10 cellular contexts compared by ENCODE assay signal in the genomic region with DNA sequence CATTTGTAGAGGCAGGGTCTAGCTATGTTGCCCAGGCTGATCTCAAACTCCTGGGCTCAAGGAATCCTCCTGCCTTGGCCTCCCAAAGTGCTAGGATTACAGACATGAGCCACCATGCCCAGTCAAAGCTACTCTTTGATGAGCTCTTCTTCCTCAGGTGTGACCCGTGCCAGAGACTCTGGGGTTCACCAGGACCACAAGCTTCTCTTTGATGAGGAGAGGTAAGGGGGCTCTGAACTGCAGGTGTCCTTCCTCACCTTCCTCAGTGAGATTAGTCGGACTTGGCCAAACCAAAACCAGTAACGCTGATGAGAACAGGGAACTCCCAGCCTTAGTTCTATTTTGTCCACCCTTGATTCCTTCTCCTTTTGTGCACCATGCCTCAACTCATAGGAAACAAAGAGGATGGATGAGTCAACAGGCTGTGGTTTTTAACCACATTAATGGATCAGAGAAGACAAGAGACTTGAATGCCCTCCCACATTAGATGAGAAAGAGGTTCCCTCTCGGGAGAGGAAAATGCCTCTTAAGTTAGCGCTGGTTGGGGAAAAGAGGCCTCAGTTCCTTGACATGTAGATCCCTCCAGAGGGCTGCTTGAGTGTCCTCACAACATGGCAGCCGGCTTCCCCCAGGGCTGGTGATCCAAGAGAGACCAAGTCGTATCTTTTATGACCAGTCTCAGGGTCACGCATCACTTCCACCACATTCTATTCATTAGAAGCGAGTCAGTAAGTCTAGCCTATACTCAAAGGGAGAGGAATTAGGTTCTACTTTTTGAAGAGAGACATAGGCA. TPM values are rescaled to one million over a fixed set of nuclear protein-coding genes. Genes with fewer than 3 reads are reported as not detected.
DNase-seq lines count a peak whose midpoint lies in the region; ATAC-seq, FAIRE-seq and TF ChIP-seq lines count a peak whose summit lies in the region.
"Had no signal": no experiment of that assay in that cellular context is flagged by ENCODE, and none has a peak within 500 bp of the region (broad histone marks: within the 10 kb centered on the region; RNA-seq: fewer than 3 reads in every experiment).

No MANE protein-coding gene starts in this region.

- no peak overlapping the region for H3K4me2 ChIP-seq in DND-41 (ENCODE audit: insufficient read depth, low read length)
- H3K4me2 ChIP-seq in HepG2 (ENCODE audit: low read depth, low read length) = no peak overlapping the region

- peak; percentile 48 for DNase-seq in DND-41
- DNase-seq in MV-4-11 (lab: John Stamatoyannopoulos, UW) = peak; percentile 97
- DNase-seq in naive thymus-derived CD4-positive, alpha-beta T cell = peak in 5 of 9 donors; percentile 12 to 45 (median 24)
- no peak for DNase-seq in HuH-7.5 (ENCODE audit: low spot score)
- DNase-seq in posterior cingulate gyrus = no peak
- no peak for DNase-seq in HepG2 (ENCODE audit: low spot score)

- H3K4me1 Mint-ChIP-seq in activated naive CD8-positive, alpha-beta T cell (ENCODE audit: low read depth) = peaks cover 20% of the 10 kb centered on the region
- peaks cover 15 to 27% (median 21%) of the 10 kb centered on the region in 7 donors for H3K4me1 Mint-ChIP-seq in naive thymus-derived CD4-positive, alpha-beta T cell

- H4K20me1 ChIP-seq in DND-41 (ENCODE audit: insufficient read depth, low read length) (no peaks in the 10 kb centered on the region), HepG2 (ENCODE audit: insufficient read depth, low read length) (no peaks in the 10 kb centered on the region)

- peak overlapping the region; percentile 82 for H3K27ac Mint-ChIP-seq in activated naive CD8-positive, alpha-beta T cell
- no peak overlapping the region for H3K27ac Mint-ChIP-seq in naive thymus-derived CD4-positive, alpha-beta T cell

- no peak overlapping the region for H3K4me3 ChIP-seq in DND-41 (ENCODE audit: low read depth in 1 of 2, low read length in 2 of 2)
- H3K4me3 ChIP-seq in naive thymus-derived CD4-positive, alpha-beta T cell (ENCODE audit: low read length) = no peak overlapping the region
- no peak overlapping the region for H3K4me3 ChIP-seq in HepG2 (replicated peaks in 1 of 3; ENCODE audit: insufficient read depth in 1 of 3, low read depth in 2 of 3, low read length in 3 of 3)
- H3K4me3 ChIP-seq: thoracic aorta had no signal

- ATAC-seq in DND-41 (ENCODE audit: insufficient read depth, low read depth) = peak; percentile 85
- peak; percentile 88 for ATAC-seq in naive thymus-derived CD4-positive, alpha-beta T cell
- ATAC-seq in GM19351 (IDR thresholded peaks at IDR 0.05; ENCODE audit: unreplicated experiment) = no peak
- ATAC-seq in HepG2 = no peak

- no TSS peak for BruUV-seq in HepG2 (replicated peaks; lab: Mats Ljungman, UMichigan)

- peaks cover 3% of the 10 kb centered on the region for H3K27me3 Mint-ChIP-seq in activated naive CD8-positive, alpha-beta T cell
- peaks cover 0 to 26% (median 10%) of the 10 kb centered on the region in 5 donors for H3K27me3 Mint-ChIP-seq in naive thymus-derived CD4-positive, alpha-beta T cell

- POLR2A ChIA-PET in naive thymus-derived CD4-positive, alpha-beta T cell (lab: Charles Lee) = no interaction called here
- POLR2A ChIA-PET in HepG2 (lab: Yijun Ruan, JAX) = no interaction called here

- H3K4me1 ChIP-seq in DND-41 (ENCODE audit: insufficient read depth, low read length) = no peaks in the 10 kb centered on the region
- peaks cover 0 to 13% of the 10 kb centered on the region in 2 donors for H3K4me1 ChIP-seq in naive thymus-derived CD4-positive, alpha-beta T cell (ENCODE audit: control insufficient read depth in 2 of 2, insufficient read depth in 2 of 2, low read length in 2 of 2)
- H3K4me1 ChIP-seq in HepG2 (ENCODE audit: insufficient read depth, low read length) = no peaks in the 10 kb centered on the region

- no peak for TF ChIP-seq RAD21 in HepG2 (CRISPR knock-in tag; IDR thresholded peaks at IDR 0.05)

- no peaks in the 10 kb centered on the region for H3K36me3 Mint-ChIP-seq in activated naive CD8-positive, alpha-beta T cell
- H3K36me3 Mint-ChIP-seq in naive thymus-derived CD4-positive, alpha-beta T cell = peaks cover 0 to 2% (median 0%) of the 10 kb centered on the region in 5 donors

- intact Hi-C loops in naive thymus-derived CD4-positive, alpha-beta T cell (cut with micrococcal nuclease) = no loop called here
- intact Hi-C loops in posterior cingulate gyrus (cut with DNase I) = no loop called here
- intact Hi-C loops in HepG2 (cut with micrococcal nuclease; ENCODE audit: unreplicated experiment) = no loop called here

- H3K9ac ChIP-seq in DND-41 (ENCODE audit: low read depth, low read length) (no peak overlapping the region), HepG2 (ENCODE audit: insufficient read depth, low read depth, low read length) (no peak overlapping the region)

- peak overlapping the region; percentile 42 for H3K4me3 Mint-ChIP-seq in activated naive CD8-positive, alpha-beta T cell
- H3K4me3 Mint-ChIP-seq in naive thymus-derived CD4-positive, alpha-beta T cell = peak overlapping the region in 4 of 10 donors; percentile 5 to 30 (median 22)

- no peak overlapping the region for H3K27ac ChIP-seq in DND-41 (ENCODE audit: low read length)
- no peak overlapping the region for H3K27ac ChIP-seq in naive thymus-derived CD4-positive, alpha-beta T cell (ENCODE audit: low read depth, low read length)
- H3K27ac ChIP-seq in HepG2 (ENCODE audit: extremely low read length, insufficient read depth, low read length) = no peak overlapping the region
- H3K27ac ChIP-seq: neutrophil, thoracic aorta had no signal

- no peaks in the 10 kb centered on the region for H3K9me3 Mint-ChIP-seq in activated naive CD8-positive, alpha-beta T cell (ENCODE audit: low read depth)
- no peaks in the 10 kb centered on the region for H3K9me3 Mint-ChIP-seq in naive thymus-derived CD4-positive, alpha-beta T cell

- in situ Hi-C loops in HepG2 (cut with HindIII; ENCODE audit: extremely low pct_ligation_motif_present, low pct_unique_long_range_greater_than_20kb) = no loop called here

- CTCF ChIA-PET in naive thymus-derived CD4-positive, alpha-beta T cell (lab: Charles Lee) = interaction anchor here (1.0 kb wide), 1 partner anchor 11 kb away, joined by 4 read pairs; no protein-coding TSS in a partner anchor
- CTCF ChIA-PET in HepG2 (lab: Yijun Ruan, JAX; ENCODE audit: low intra/inter-chr PET ratio, low total read pairs) = no interaction called here

- H3K79me2 ChIP-seq in DND-41 (ENCODE audit: insufficient read depth, low read length) = no peaks in the 10 kb centered on the region
- no peaks in the 10 kb centered on the region for H3K79me2 ChIP-seq in HepG2 (ENCODE audit: insufficient read depth, low read length)

- no peak for FAIRE-seq in HepG2 (lab: Jason Lieb, UNC)

- H3K27me3 ChIP-seq in DND-41 (ENCODE audit: insufficient read depth, low read length, poor library complexity) = peaks cover 9% of the 10 kb centered on the region
- no peaks in the 10 kb centered on the region for H3K27me3 ChIP-seq in naive thymus-derived CD4-positive, alpha-beta T cell (ENCODE audit: control insufficient read depth in 2 of 2, insufficient read depth in 2 of 2, low read length in 2 of 2)
- peaks cover 9 to 33% of the 10 kb centered on the region in 2 experiments; a peak in 4 of 5 replicates for H3K27me3 ChIP-seq in HepG2 (ENCODE audit: control insufficient read depth in 1 of 2, insufficient read depth in 2 of 2, low read length in 2 of 2)

- H2AFZ ChIP-seq in DND-41 (ENCODE audit: low read depth, low read length) = no peak overlapping the region
- H2AFZ ChIP-seq in HepG2 (ENCODE audit: low read length) = no peak overlapping the region

- H3K36me3 ChIP-seq in DND-41 (ENCODE audit: insufficient read depth, low read length) = no peaks in the 10 kb centered on the region
- H3K36me3 ChIP-seq in naive thymus-derived CD4-positive, alpha-beta T cell (ENCODE audit: control insufficient read depth in 2 of 3, insufficient read depth in 3 of 3, low read length in 3 of 3) = no peaks in the 10 kb centered on the region
- no peaks in the 10 kb centered on the region for H3K36me3 ChIP-seq in HepG2 (replicated peaks in 1 of 2; ENCODE audit: control insufficient read depth in 1 of 2, insufficient read depth in 2 of 2, low read length in 2 of 2)
- H3K36me3 ChIP-seq: neutrophil, thoracic aorta had no signal

- WGBS in HepG2 (ENCODE audit: low lambda C conversion rate) = 40% methylated on average over 9 of the region's 9 CpGs

- H3K9me3 ChIP-seq in DND-41 (ENCODE audit: insufficient read depth, low read length, severe bottlenecking) (no peaks in the 10 kb centered on the region), HepG2 (ENCODE audit: low read length) (no peaks in the 10 kb centered on the region)
- no peaks in the 10 kb centered on the region for H3K9me3 ChIP-seq in naive thymus-derived CD4-positive, alpha-beta T cell (ENCODE audit: control insufficient read depth in 2 of 3, low read length in 3 of 3)
- H3K9me3 ChIP-seq: neutrophil, thoracic aorta had no signal

- TF ChIP-seq POLR2A in HepG2 (IDR thresholded peaks at IDR 0.05; ENCODE audit: insufficient read depth in 1 of 2, low read depth in 2 of 2, low read length in 2 of 2) = no peak

- no peak for TF ChIP-seq CTCF in DND-41 (IDR thresholded peaks at IDR 0.05; ENCODE audit: borderline replicate concordance, extremely low read depth, low read length, poor library complexity, severe bottlenecking)
- TF ChIP-seq CTCF in HepG2 (CRISPR knock-in tag; IDR thresholded peaks at IDR 0.05) = no peak

- TF ChIP-seq EP300 in HepG2 (IDR thresholded peaks at IDR 0.05; ENCODE audit: low read depth in 2 of 2, low read length in 2 of 2) (no peak), HepG2 (CRISPR knock-in tag; IDR thresholded peaks at IDR 0.05; ENCODE audit: borderline replicate concordance) (no peak)

RNA-seq across cellular contexts. Expression of gene CTR9, which starts 25.7 kb away (rescaled TPM):
- 10 to 100 TPM; 23.8 to 64.0 (median 47.8) TPM for total RNA-seq in naive thymus-derived CD4-positive, alpha-beta T cell
- polyA plus RNA-seq in naive thymus-derived CD4-positive, alpha-beta T cell = 10 to 100 TPM; 54.3 to 70.3 TPM
- total RNA-seq in HepG2 (2016; rRNA removed; fragmentation: Illumina TruSeq; extraction: Trizol) = 22.1 and 35.9 TPM in 2 replicates
- total RNA-seq in HepG2 (2016; cell fraction: cytosol; rRNA removed; fragmentation: Illumina TruSeq; extraction: Trizol; ENCODE audit: low read depth) = 2.4 and 2.7 TPM in 2 replicates
- total RNA-seq in HepG2 (2016; cell fraction: insoluble cytoplasmic fraction; rRNA removed; fragmentation: Illumina TruSeq; extraction: Trizol) = 20.3 and 33.1 TPM in 2 replicates
- 7.5 and 8.7 TPM in 2 replicates for total RNA-seq in HepG2 (2016; cell fraction: membrane; rRNA removed; fragmentation: Illumina TruSeq; extraction: Trizol)
- total RNA-seq in HepG2 (2016; cell fraction: nucleus; rRNA removed; fragmentation: Illumina TruSeq; extraction: Trizol) = 14.9 and 16.5 TPM in 2 replicates
- 6.1 and 6.6 TPM in 2 replicates for polyA plus RNA-seq in HepG2 (2011; rRNA removed)
- 3.1 and 4.9 TPM in 2 replicates for polyA plus RNA-seq in HepG2 (2011; cell fraction: cytosol; rRNA removed)
- 2.9 and 4.3 TPM in 2 replicates for polyA plus RNA-seq in HepG2 (2011; cell fraction: nucleus; rRNA removed)
- polyA plus RNA-seq in HepG2 (2012) = 9.8 and 14.0 TPM in 2 replicates
- 0.71 and 0.75 TPM in 2 replicates for polyA plus RNA-seq in HepG2 (2016; cell fraction: cytosol; fragmentation: Illumina TruSeq; extraction: Trizol; ENCODE audit: low read depth)
- 31.0 and 31.2 TPM in 2 replicates for polyA plus RNA-seq in HepG2 (2016; cell fraction: insoluble cytoplasmic fraction; fragmentation: Illumina TruSeq; extraction: Trizol; ENCODE audit: low read depth)
- 1.8 and 2.6 TPM in 2 replicates for polyA plus RNA-seq in HepG2 (2016; cell fraction: membrane; fragmentation: Illumina TruSeq; extraction: Trizol; ENCODE audit: low read depth)
- polyA plus RNA-seq in HepG2 (2016; cell fraction: nucleus; fragmentation: Illumina TruSeq; extraction: Trizol; ENCODE audit: insufficient read depth, low read depth) = 15.6 and 16.5 TPM in 2 replicates
- 3.0 and 9.8 TPM in 2 replicates for polyA minus RNA-seq in HepG2 (2011; rRNA and poly(A)+ RNA removed; ENCODE audit: low replicate concordance)
- 8.4 and 12.7 TPM in 2 replicates for polyA minus RNA-seq in HepG2 (2011; cell fraction: cytosol; rRNA and poly(A)+ RNA removed)
- polyA minus RNA-seq in HepG2 (2011; cell fraction: nucleus; rRNA and poly(A)+ RNA removed) = 14.3 and 19.4 TPM in 2 replicates

RNA-seq across cellular contexts. Expression of gene IRAG1, which starts 31.8 kb away (rescaled TPM):
- 1 to 10 TPM in 1 of 5 experiments, under 1 TPM in 1, not detected in 3; 0.11 to 1.4 TPM for total RNA-seq in naive thymus-derived CD4-positive, alpha-beta T cell
- polyA plus RNA-seq in naive thymus-derived CD4-positive, alpha-beta T cell = not detected
- 0.13 TPM in 2 replicates for total RNA-seq in HepG2 (2016; rRNA removed; fragmentation: Illumina TruSeq; extraction: Trizol)
- 0.18 TPM in 1 of 2 replicates, not detected in the other for total RNA-seq in HepG2 (2016; cell fraction: cytosol; rRNA removed; fragmentation: Illumina TruSeq; extraction: Trizol; ENCODE audit: low read depth)
- 0.13 and 0.16 TPM in 2 replicates for total RNA-seq in HepG2 (2016; cell fraction: insoluble cytoplasmic fraction; rRNA removed; fragmentation: Illumina TruSeq; extraction: Trizol)
- total RNA-seq in HepG2 (2016; cell fraction: membrane; rRNA removed; fragmentation: Illumina TruSeq; extraction: Trizol) = 0.07 and 0.31 TPM in 2 replicates
- total RNA-seq in HepG2 (2016; cell fraction: nucleus; rRNA removed; fragmentation: Illumina TruSeq; extraction: Trizol) = 0.09 TPM in 1 of 2 replicates, not detected in the other
- 0.20 and 0.29 TPM in 2 replicates for polyA plus RNA-seq in HepG2 (2011; rRNA removed)
- polyA plus RNA-seq in HepG2 (2011; cell fraction: cytosol; rRNA removed) = 0.13 and 0.19 TPM in 2 replicates
- 0.19 and 0.29 TPM in 2 replicates for polyA plus RNA-seq in HepG2 (2011; cell fraction: nucleus; rRNA removed)
- 0.05 and 0.15 TPM in 2 replicates for polyA plus RNA-seq in HepG2 (2012)
- 0.01 TPM in 1 of 2 replicates, not detected in the other for polyA plus RNA-seq in HepG2 (2016; cell fraction: cytosol; fragmentation: Illumina TruSeq; extraction: Trizol; ENCODE audit: low read depth)
- polyA plus RNA-seq in HepG2 (2016; cell fraction: insoluble cytoplasmic fraction; fragmentation: Illumina TruSeq; extraction: Trizol; ENCODE audit: low read depth) = 0.10 and 0.15 TPM in 2 replicates
- 0.05 TPM in 1 of 2 replicates, not detected in the other for polyA plus RNA-seq in HepG2 (2016; cell fraction: membrane; fragmentation: Illumina TruSeq; extraction: Trizol; ENCODE audit: low read depth)
- polyA plus RNA-seq in HepG2 (2016; cell fraction: nucleus; fragmentation: Illumina TruSeq; extraction: Trizol; ENCODE audit: insufficient read depth, low read depth) = 0.17 and 0.19 TPM in 2 replicates
- 0.36 TPM in 1 of 2 replicates, not detected in the other for polyA minus RNA-seq in HepG2 (2011; rRNA and poly(A)+ RNA removed; ENCODE audit: low replicate concordance)
- 0.09 and 0.20 TPM in 2 replicates for polyA minus RNA-seq in HepG2 (2011; cell fraction: cytosol; rRNA and poly(A)+ RNA removed)
- 0.25 and 0.26 TPM in 2 replicates for polyA minus RNA-seq in HepG2 (2011; cell fraction: nucleus; rRNA and poly(A)+ RNA removed)

Comparison
In these comparisons a context has a peak if more than half of its experiments do, and no peak if none do; other contexts are left out.
1. ATAC-seq: peak in DND-41 (single experiment) and naive thymus-derived CD4-positive, alpha-beta T cell (single experiment); none in GM19351 (single experiment) and HepG2 (single experiment).
2. DNase-seq: peak in DND-41 (single experiment), MV-4-11 (single experiment) and naive thymus-derived CD4-positive, alpha-beta T cell (5 of 9); none in HuH-7.5 (single experiment), posterior cingulate gyrus (0 of 10) and HepG2 (single experiment).